In the genomic region with DNA sequence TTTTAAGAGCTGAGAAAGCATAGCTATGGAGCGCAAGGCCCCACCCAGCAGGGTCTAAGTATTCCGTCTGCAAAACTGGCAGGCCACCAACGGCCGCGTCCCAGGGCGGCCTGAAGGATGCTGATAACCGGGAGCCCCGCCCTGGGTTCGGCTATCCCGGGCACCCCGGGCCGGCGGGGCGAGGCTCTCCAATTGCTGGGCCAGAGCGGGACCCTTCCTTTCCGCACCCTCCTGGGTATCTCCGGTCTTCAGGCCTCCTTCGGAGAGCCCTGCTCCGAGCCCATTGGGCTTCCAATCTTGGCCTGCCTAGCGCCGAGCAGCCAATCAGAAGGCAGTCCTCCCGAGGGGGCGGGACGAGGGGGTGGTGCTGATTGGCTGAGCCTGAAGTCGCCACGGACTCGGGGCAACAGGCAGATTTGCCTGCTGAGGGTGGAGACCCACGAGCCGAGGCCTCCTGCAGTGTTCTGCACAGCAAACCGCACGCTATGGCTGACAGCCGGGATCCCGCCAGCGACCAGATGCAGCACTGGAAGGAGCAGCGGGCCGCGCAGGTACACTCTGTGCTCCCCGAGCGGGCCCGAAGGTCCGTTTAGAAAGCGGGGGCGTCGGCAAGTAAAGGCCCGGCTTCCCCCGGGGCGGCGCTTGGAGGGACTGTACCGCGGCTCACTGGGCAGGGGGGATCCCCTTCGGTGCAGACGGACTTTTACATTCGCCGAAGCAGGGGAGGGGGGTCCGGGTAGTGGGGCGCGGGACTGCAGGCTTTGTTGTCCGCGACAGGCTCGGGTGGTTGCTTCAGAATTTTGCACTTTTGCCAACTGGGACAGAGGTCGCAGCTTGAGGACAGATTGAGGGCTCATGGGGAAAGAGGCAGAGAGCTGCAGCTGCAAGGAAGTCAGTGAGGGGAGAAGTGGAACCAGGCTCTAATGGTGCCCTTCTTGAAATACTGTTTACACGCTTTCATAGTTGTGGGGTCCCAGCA, we compare ENCODE assay signal across 1 cellular context.
TF ChIP-seq lines count a peak whose summit lies in the region.

A gene (plus strand): TSS at position 406 of the 979 bp plus-strand sequence. CDS start 80 bp downstream, at position 486.

TF ChIP-seq in GM12878, 131 proteins besides CTCF, POLR2A, EP300 and RAD21 (continued from another document and continues in another):
- TF ChIP-seq, protein P1, sequence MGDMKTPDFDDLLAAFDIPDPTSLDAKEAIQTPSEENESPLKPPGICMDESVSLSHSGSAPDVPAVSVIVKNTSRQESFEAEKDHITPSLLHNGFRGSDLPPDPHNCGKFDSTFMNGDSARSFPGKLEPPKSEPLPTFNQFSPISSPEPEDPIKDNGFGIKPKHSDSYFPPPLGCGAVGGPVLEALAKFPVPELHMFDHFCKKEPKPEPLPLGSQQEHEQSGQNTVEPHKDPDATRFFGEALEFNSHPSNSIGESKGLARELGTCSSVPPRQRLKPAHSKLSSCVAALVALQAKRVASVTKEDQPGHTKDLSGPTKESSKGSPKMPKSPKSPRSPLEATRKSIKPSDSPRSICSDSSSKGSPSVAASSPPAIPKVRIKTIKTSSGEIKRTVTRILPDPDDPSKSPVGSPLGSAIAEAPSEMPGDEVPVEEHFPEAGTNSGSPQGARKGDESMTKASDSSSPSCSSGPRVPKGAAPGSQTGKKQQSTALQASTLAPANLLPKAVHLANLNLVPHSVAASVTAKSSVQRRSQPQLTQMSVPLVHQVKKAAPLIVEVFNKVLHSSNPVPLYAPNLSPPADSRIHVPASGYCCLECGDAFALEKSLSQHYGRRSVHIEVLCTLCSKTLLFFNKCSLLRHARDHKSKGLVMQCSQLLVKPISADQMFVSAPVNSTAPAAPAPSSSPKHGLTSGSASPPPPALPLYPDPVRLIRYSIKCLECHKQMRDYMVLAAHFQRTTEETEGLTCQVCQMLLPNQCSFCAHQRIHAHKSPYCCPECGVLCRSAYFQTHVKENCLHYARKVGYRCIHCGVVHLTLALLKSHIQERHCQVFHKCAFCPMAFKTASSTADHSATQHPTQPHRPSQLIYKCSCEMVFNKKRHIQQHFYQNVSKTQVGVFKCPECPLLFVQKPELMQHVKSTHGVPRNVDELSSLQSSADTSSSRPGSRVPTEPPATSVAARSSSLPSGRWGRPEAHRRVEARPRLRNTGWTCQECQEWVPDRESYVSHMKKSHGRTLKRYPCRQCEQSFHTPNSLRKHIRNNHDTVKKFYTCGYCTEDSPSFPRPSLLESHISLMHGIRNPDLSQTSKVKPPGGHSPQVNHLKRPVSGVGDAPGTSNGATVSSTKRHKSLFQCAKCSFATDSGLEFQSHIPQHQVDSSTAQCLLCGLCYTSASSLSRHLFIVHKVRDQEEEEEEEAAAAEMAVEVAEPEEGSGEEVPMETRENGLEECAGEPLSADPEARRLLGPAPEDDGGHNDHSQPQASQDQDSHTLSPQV (IDR thresholded peaks at IDR 0.05), result no peak
- TF ChIP-seq ZNF217 (IDR thresholded peaks at IDR 0.05) (no peak), TARDBP (IDR thresholded peaks at IDR 0.05; ENCODE audit: borderline replicate concordance) (0 out of 2 replicates have a peak, but pooled peaks have one; percentile 44), STAT3 (IDR thresholded peaks at IDR 0.05; ENCODE audit: low read depth, low read length) (no peak), EZH2 (IDR thresholded peaks at IDR 0.05; ENCODE audit: borderline replicate concordance, control insufficient read depth, low read depth, low read length) (no peak), SP1 (IDR thresholded peaks at IDR 0.05; ENCODE audit: low read depth, low read length) (peak; percentile 96), ASH2L (IDR thresholded peaks at IDR 0.05; ENCODE audit: borderline replicate concordance, low read depth) (0 out of 2 replicates have a peak, but pooled peaks have one; percentile 83), MXI1 (IDR thresholded peaks at IDR 0.05; ENCODE audit: low read depth, low read length) (0 out of 2 replicates have a peak, but pooled peaks have one; percentile 77), CHD2 (IDR thresholded peaks at IDR 0.05; ENCODE audit: borderline replicate concordance, low read depth, low read length) (peak; percentile 93), IKZF2 (IDR thresholded peaks at IDR 0.05) (peak; percentile 42 to 54; a peak in 2 of 4 replicates), SPI1 (IDR thresholded peaks at IDR 0.05; ENCODE audit: borderline replicate concordance, insufficient read depth, low read depth, low read length) (peak; percentile 62; the same call in 1 of the 2 replicates), TAF1 (IDR thresholded peaks at IDR 0.05; ENCODE audit: borderline replicate concordance, low read depth, low read length) (peak; percentile 37; the same call in 1 of the 2 replicates), FOXM1 (IDR thresholded peaks at IDR 0.05; ENCODE audit: low read depth, low read length) (no peak), RB1 (IDR thresholded peaks at IDR 0.05; ENCODE audit: borderline replicate concordance) (peak; percentile 67; the same call in 1 of the 2 replicates), IKZF1 (conservative IDR thresholded peaks at IDR 0.05) (peak; percentile 73), ZNF207 (IDR thresholded peaks at IDR 0.05; ENCODE audit: borderline replicate concordance) (no peak), RFX5 (IDR thresholded peaks at IDR 0.05; ENCODE audit: low read depth, low read length) (peak; percentile 79), RELA (IDR thresholded peaks at IDR 0.05; ENCODE audit: borderline replicate concordance, partially characterized antibody) (peak; percentile 38), CREB1 (IDR thresholded peaks at IDR 0.05; ENCODE audit: low read depth) (peak; percentile 34; the same call in 1 of the 2 replicates), MEF2B (IDR thresholded peaks at IDR 0.05; ENCODE audit: partially characterized antibody, poor library complexity, severe bottlenecking) (peak; percentile 51), NFXL1 (IDR thresholded peaks at IDR 0.05; ENCODE audit: borderline replicate concordance) (no peak), MTA2 (IDR thresholded peaks at IDR 0.05; ENCODE audit: low read depth) (0 out of 2 replicates have a peak, but pooled peaks have one; percentile 37), CREM (IDR thresholded peaks at IDR 0.05; ENCODE audit: low read depth) (peak; percentile 6; the same call in 1 of the 2 replicates)
- TF ChIP-seq, protein P2, sequence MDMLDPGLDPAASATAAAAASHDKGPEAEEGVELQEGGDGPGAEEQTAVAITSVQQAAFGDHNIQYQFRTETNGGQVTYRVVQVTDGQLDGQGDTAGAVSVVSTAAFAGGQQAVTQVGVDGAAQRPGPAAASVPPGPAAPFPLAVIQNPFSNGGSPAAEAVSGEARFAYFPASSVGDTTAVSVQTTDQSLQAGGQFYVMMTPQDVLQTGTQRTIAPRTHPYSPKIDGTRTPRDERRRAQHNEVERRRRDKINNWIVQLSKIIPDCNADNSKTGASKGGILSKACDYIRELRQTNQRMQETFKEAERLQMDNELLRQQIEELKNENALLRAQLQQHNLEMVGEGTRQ (IDR thresholded peaks at IDR 0.05; ENCODE audit: borderline replicate concordance, low read depth, low read length), result no peak
- TF ChIP-seq, protein P3, sequence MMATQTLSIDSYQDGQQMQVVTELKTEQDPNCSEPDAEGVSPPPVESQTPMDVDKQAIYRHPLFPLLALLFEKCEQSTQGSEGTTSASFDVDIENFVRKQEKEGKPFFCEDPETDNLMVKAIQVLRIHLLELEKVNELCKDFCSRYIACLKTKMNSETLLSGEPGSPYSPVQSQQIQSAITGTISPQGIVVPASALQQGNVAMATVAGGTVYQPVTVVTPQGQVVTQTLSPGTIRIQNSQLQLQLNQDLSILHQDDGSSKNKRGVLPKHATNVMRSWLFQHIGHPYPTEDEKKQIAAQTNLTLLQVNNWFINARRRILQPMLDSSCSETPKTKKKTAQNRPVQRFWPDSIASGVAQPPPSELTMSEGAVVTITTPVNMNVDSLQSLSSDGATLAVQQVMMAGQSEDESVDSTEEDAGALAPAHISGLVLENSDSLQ (IDR thresholded peaks at IDR 0.05), result peak; percentile 90
- TF ChIP-seq, protein P4, sequence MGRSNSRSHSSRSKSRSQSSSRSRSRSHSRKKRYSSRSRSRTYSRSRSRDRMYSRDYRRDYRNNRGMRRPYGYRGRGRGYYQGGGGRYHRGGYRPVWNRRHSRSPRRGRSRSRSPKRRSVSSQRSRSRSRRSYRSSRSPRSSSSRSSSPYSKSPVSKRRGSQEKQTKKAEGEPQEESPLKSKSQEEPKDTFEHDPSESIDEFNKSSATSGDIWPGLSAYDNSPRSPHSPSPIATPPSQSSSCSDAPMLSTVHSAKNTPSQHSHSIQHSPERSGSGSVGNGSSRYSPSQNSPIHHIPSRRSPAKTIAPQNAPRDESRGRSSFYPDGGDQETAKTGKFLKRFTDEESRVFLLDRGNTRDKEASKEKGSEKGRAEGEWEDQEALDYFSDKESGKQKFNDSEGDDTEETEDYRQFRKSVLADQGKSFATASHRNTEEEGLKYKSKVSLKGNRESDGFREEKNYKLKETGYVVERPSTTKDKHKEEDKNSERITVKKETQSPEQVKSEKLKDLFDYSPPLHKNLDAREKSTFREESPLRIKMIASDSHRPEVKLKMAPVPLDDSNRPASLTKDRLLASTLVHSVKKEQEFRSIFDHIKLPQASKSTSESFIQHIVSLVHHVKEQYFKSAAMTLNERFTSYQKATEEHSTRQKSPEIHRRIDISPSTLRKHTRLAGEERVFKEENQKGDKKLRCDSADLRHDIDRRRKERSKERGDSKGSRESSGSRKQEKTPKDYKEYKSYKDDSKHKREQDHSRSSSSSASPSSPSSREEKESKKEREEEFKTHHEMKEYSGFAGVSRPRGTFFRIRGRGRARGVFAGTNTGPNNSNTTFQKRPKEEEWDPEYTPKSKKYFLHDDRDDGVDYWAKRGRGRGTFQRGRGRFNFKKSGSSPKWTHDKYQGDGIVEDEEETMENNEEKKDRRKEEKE (IDR thresholded peaks at IDR 0.05), result peak; percentile 73; the same call in 1 of the 2 replicates
- TF ChIP-seq, protein P5, sequence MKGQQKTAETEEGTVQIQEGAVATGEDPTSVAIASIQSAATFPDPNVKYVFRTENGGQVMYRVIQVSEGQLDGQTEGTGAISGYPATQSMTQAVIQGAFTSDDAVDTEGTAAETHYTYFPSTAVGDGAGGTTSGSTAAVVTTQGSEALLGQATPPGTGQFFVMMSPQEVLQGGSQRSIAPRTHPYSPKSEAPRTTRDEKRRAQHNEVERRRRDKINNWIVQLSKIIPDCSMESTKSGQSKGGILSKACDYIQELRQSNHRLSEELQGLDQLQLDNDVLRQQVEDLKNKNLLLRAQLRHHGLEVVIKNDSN (IDR thresholded peaks at IDR 0.05; ENCODE audit: borderline replicate concordance, extremely low read length, insufficient read depth, low read depth, low read length), result no peak
- TF ChIP-seq, protein P6, sequence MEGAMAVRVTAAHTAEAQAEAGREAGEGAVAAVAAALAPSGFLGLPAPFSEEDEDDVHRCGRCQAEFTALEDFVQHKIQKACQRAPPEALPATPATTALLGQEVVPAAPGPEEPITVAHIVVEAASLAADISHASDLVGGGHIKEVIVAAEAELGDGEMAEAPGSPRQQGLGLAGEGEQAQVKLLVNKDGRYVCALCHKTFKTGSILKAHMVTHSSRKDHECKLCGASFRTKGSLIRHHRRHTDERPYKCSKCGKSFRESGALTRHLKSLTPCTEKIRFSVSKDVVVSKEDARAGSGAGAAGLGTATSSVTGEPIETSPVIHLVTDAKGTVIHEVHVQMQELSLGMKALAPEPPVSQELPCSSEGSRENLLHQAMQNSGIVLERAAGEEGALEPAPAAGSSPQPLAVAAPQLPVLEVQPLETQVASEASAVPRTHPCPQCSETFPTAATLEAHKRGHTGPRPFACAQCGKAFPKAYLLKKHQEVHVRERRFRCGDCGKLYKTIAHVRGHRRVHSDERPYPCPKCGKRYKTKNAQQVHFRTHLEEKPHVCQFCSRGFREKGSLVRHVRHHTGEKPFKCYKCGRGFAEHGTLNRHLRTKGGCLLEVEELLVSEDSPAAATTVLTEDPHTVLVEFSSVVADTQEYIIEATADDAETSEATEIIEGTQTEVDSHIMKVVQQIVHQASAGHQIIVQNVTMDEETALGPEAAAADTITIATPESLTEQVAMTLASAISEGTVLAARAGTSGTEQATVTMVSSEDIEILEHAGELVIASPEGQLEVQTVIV (IDR thresholded peaks at IDR 0.05; ENCODE audit: borderline replicate concordance, partially characterized antibody), result no peak
- TF ChIP-seq, protein P7, sequence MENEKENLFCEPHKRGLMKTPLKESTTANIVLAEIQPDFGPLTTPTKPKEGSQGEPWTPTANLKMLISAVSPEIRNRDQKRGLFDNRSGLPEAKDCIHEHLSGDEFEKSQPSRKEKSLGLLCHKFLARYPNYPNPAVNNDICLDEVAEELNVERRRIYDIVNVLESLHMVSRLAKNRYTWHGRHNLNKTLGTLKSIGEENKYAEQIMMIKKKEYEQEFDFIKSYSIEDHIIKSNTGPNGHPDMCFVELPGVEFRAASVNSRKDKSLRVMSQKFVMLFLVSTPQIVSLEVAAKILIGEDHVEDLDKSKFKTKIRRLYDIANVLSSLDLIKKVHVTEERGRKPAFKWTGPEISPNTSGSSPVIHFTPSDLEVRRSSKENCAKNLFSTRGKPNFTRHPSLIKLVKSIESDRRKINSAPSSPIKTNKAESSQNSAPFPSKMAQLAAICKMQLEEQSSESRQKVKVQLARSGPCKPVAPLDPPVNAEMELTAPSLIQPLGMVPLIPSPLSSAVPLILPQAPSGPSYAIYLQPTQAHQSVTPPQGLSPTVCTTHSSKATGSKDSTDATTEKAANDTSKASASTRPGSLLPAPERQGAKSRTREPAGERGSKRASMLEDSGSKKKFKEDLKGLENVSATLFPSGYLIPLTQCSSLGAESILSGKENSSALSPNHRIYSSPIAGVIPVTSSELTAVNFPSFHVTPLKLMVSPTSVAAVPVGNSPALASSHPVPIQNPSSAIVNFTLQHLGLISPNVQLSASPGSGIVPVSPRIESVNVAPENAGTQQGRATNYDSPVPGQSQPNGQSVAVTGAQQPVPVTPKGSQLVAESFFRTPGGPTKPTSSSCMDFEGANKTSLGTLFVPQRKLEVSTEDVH (IDR thresholded peaks at IDR 0.05; ENCODE audit: low read depth, partially characterized antibody), result no peak
- TF ChIP-seq, protein P8, sequence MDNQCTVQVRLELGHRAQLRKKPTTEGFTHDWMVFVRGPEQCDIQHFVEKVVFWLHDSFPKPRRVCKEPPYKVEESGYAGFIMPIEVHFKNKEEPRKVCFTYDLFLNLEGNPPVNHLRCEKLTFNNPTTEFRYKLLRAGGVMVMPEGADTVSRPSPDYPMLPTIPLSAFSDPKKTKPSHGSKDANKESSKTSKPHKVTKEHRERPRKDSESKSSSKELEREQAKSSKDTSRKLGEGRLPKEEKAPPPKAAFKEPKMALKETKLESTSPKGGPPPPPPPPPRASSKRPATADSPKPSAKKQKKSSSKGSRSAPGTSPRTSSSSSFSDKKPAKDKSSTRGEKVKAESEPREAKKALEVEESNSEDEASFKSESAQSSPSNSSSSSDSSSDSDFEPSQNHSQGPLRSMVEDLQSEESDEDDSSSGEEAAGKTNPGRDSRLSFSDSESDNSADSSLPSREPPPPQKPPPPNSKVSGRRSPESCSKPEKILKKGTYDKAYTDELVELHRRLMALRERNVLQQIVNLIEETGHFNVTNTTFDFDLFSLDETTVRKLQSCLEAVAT (IDR thresholded peaks at IDR 0.05), result peak; percentile 73
- TF ChIP-seq, protein P9, sequence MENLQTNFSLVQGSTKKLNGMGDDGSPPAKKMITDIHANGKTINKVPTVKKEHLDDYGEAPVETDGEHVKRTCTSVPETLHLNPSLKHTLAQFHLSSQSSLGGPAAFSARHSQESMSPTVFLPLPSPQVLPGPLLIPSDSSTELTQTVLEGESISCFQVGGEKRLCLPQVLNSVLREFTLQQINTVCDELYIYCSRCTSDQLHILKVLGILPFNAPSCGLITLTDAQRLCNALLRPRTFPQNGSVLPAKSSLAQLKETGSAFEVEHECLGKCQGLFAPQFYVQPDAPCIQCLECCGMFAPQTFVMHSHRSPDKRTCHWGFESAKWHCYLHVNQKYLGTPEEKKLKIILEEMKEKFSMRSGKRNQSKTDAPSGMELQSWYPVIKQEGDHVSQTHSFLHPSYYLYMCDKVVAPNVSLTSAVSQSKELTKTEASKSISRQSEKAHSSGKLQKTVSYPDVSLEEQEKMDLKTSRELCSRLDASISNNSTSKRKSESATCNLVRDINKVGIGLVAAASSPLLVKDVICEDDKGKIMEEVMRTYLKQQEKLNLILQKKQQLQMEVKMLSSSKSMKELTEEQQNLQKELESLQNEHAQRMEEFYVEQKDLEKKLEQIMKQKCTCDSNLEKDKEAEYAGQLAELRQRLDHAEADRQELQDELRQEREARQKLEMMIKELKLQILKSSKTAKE (IDR thresholded peaks at IDR 0.05; ENCODE audit: low read depth, poor library complexity, severe bottlenecking), result peak; percentile 71
